Comparison of ENCODE assay signal across 21 cellular contexts in genomic region chrX:40832723-40833122, GRCh38.
"Had no signal": no experiment of that assay in that cellular context is flagged by ENCODE, and none has a peak within 500 bp of the region (broad histone marks: within the 10 kb centered on the region; RNA-seq: fewer than 3 reads in every experiment).

No MANE protein-coding gene starts in this region.

- H3K36me3 Mint-ChIP-seq: memory B cell, mesothelial cell of epicardium, natural killer cell had no signal

- H3K27me3 ChIP-seq: esophagus squamous epithelium, gastroesophageal sphincter, ovary, right atrium auricular region, sigmoid colon, tibial artery, upper lobe of left lung, uterus had no signal

- H3K4me1 ChIP-seq: esophagus squamous epithelium, gastroesophageal sphincter, left ventricle myocardium inferior, lower lobe of right lung, right atrium auricular region, sigmoid colon, tibial artery, upper lobe of left lung, uterus had no signal

- DNase-seq: dermis blood vessel endothelial cell, esophagus squamous epithelium, foreskin fibroblast, glutamatergic neuron, islet precursor cell, left ventricle myocardium inferior, lower lobe of right lung, natural killer cell, nucleus accumbens, ovary, sigmoid colon, tibial artery, uterus had no signal

- H3K27ac ChIP-seq: esophagus squamous epithelium, gastroesophageal sphincter, left ventricle myocardium inferior, lower lobe of right lung, ovary, right atrium auricular region, sigmoid colon, skin epidermis, tibial artery, upper lobe of left lung, uterus had no signal

- ATAC-seq: gastroesophageal sphincter, lower lobe of right lung, natural killer cell had no signal

- H3K4me3 Mint-ChIP-seq: memory B cell; mesothelial cell of epicardium; natural killer cell; neural crest cell; stimulated activated naive CD8-positive, alpha-beta T cell treated with anti-CD3 and anti-CD28 coated beads, Interleukin-15, Interleukin-2, amounts not matched to agents 100 ng/mL and 50 ng/mL, for 24 hours had no signal

- H3K27me3 Mint-ChIP-seq: stimulated activated naive CD8-positive, alpha-beta T cell treated with anti-CD3 and anti-CD28 coated beads, Interleukin-15, Interleukin-2, amounts not matched to agents 100 ng/mL and 50 ng/mL, for 24 hours had no signal

- H3K9me3 Mint-ChIP-seq: memory B cell; natural killer cell; stimulated activated naive CD8-positive, alpha-beta T cell treated with anti-CD3 and anti-CD28 coated beads, Interleukin-15, Interleukin-2, amounts not matched to agents 100 ng/mL and 50 ng/mL, for 24 hours had no signal

- H3K27ac Mint-ChIP-seq: memory B cell; mesothelial cell of epicardium; natural killer cell; stimulated activated naive CD8-positive, alpha-beta T cell treated with anti-CD3 and anti-CD28 coated beads, Interleukin-15, Interleukin-2, amounts not matched to agents 100 ng/mL and 50 ng/mL, for 24 hours had no signal

- H3K9me3 ChIP-seq: esophagus squamous epithelium, gastroesophageal sphincter, left ventricle myocardium inferior, lower lobe of right lung, ovary, right atrium auricular region, sigmoid colon, tibial artery, upper lobe of left lung, uterus had no signal

- H3K4me1 Mint-ChIP-seq: memory B cell, mesothelial cell of epicardium, natural killer cell had no signal
